3 cellular contexts compared by ENCODE assay signal in genomic region chr18:47080872-47081271, GRCh38.
TF ChIP-seq lines count a peak whose summit lies in the region.

No MANE protein-coding gene starts in this region.

TF ChIP-seq in HepG2, 621 proteins besides CTCF, POLR2A, EP300 and RAD21:
- TF ChIP-seq HIC2 (CRISPR knock-in tag; IDR thresholded peaks at IDR 0.05; ENCODE audit: low read depth) (no peak), HNRNPK (IDR thresholded peaks at IDR 0.05; ENCODE audit: low read depth, low read length, poor library complexity, severe bottlenecking) (peak; percentile 83)
TF ChIP-seq in HepG2: peak in this region for 1.

TF ChIP-seq in HEK293, 187 proteins besides CTCF, POLR2A, EP300 and RAD21:
- TF ChIP-seq ZNF19 (tag by site-specific recombination; IDR thresholded peaks at IDR 0.05; ENCODE audit: low read depth) (no peak), ZBTB6 (tag by site-specific recombination; IDR thresholded peaks at IDR 0.05) (no peak), ZNF366 (tag by site-specific recombination; conservative IDR thresholded peaks at IDR 0.05) (peak; percentile 70), ZBTB21 (tag by site-specific recombination; IDR thresholded peaks at IDR 0.05) (no peak), ZBTB17 (tag by site-specific recombination; IDR thresholded peaks at IDR 0.05) (no peak), PBX3 (CRISPR knock-in tag; IDR thresholded peaks at IDR 0.05) (no peak)

TF ChIP-seq in K562, 482 proteins besides CTCF, POLR2A, EP300 and RAD21:
- peak; percentile 54 for TF ChIP-seq PCBP2 (IDR thresholded peaks at IDR 0.05; ENCODE audit: low read depth, low read length, poor library complexity, severe bottlenecking)
- no peak for TF ChIP-seq ZBTB26 (CRISPR knock-in tag; IDR thresholded peaks at IDR 0.05)
